In the genomic region with DNA sequence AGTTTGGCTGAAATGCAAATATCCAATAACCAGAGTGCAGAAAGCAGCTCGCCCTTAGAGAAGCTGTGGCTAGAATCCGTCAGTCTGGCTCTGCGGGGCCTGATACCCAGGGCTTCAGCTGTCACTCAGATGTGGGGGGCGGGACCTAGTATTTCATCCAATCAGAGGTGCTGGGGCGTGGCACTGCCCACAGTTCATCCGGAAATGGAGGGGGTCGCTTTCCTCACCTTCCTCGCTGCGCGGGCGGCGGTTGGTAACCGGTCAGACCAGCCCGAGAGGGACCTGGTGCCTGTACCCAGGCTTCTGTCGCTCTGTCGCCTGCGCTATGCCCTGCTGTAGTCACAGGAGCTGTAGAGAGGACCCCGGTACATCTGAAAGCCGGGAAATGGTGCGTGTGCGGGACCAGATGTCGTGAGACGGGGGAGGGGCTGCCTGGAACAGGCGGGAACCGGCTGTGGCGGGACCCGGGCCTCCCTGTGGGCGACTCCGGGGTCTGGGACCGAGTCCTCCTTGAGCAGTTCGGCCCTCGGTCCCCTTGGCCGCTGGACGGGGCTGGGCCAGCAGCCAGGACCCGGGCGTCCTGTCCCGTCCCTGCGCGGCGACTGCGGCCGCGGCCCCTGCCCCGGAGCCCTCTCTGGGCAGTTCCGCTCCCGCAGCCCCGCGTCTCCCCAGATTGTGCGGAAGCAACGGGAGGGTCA, we compare ENCODE assay signal across 1 cellular context.
TF ChIP-seq lines count a peak whose summit lies in the region.

A gene (plus strand): TSS at position 222 of the 698 bp plus-strand sequence. CDS start 104 bp downstream, at position 326.

TF ChIP-seq in HepG2, 621 proteins besides CTCF, POLR2A, EP300 and RAD21 (continued from another document and continues in another):
- TF ChIP-seq, protein P1, sequence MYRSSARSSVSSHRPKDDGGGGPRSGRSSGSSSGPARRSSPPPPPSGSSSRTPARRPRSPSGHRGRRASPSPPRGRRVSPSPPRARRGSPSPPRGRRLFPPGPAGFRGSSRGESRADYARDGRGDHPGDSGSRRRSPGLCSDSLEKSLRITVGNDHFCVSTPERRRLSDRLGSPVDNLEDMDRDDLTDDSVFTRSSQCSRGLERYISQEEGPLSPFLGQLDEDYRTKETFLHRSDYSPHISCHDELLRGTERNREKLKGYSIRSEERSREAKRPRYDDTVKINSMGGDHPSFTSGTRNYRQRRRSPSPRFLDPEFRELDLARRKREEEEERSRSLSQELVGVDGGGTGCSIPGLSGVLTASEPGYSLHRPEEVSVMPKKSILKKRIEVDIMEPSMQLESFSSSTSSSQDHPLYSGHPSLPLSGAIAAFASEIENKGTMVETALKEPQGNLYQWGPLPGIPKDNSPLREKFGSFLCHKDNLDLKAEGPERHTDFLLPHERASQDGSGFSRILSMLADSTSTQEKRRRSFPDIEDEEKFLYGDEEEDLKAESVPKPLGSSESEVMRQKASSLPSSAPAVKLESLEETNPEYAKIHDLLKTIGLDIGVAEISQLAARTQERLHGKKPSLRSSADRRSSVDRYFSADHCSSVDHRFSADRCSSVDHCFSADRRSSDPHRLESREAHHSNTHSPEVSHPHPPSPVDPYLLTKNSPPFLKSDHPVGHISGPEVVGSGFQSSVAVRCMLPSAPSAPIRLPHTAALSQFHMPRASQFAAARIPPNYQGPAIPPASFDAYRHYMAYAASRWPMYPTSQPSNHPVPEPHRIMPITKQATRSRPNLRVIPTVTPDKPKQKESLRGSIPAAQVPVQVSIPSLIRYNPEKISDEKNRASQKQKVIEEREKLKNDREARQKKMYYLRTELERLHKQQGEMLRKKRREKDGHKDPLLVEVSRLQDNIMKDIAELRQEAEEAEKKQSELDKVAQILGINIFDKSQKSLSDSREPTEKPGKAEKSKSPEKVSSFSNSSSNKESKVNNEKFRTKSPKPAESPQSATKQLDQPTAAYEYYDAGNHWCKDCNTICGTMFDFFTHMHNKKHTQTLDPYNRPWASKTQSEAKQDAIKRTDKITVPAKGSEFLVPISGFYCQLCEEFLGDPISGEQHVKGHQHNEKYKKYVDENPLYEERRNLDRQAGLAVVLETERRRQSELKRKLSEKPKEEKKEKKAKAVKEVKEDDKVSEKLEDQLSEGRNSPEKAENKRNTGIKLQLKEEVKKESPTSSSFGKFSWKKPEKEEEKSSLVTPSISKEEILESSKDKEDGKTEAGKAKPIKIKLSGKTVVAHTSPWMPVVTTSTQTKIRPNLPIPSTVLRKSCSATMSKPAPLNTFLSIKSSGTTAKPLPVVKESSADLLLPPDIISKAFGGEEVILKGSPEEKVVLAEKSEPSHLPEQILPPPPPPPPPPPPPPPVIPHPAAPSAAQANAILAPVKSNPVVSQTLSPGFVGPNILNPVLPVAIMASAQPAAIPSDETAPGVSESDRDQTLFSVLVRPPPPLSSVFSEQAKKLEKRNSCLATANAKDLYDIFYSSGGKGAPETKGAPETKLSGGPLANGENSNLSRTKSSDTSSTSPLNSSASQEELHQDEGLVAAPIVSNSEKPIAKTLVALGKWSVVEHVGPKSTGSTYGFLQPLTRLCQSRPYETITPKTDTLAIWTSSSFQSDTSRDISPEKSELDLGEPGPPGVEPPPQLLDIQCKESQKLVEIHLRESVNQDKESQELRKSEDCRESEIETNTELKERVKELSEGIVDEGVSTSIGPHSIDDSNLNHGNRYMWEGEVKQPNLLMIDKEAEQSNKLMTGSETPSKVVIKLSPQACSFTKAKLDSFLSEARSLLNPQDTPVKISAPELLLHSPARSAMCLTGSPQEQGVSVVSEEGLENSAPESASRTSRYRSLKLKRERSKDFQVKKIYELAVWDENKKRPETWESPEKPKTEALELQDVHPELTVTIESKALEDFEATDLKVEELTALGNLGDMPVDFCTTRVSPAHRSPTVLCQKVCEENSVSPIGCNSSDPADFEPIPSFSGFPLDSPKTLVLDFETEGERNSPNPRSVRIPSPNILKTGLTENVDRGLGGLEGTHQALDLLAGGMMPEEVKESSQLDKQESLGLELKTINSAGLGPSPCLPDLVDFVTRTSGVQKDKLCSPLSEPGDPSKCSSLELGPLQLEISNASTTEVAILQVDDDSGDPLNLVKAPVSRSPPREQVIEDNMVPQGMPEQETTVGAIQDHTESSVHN (CRISPR knock-in tag; IDR thresholded peaks at IDR 0.05): no peak
- peak; percentile 90 for TF ChIP-seq POLR2AphosphoS5 (IDR thresholded peaks at IDR 0.05; ENCODE audit: low read depth, low read length)
- TF ChIP-seq GZF1 (CRISPR knock-in tag; IDR thresholded peaks at IDR 0.05): no peak
- TF ChIP-seq U2AF1 (optimal IDR thresholded peaks at IDR 0.05; ENCODE audit: low read depth, low read length): no peak
- peak; percentile 42 for TF ChIP-seq CBX1 (IDR thresholded peaks at IDR 0.05; ENCODE audit: low read depth)
- TF ChIP-seq YY1 (IDR thresholded peaks at IDR 0.05; ENCODE audit: insufficient read depth, insufficient replicate concordance, low read depth, low read length): peak; percentile 70
- TF ChIP-seq ZNF766 (CRISPR knock-in tag; IDR thresholded peaks at IDR 0.05; ENCODE audit: borderline replicate concordance): 0 out of 2 replicates have a peak, but pooled peaks have one; percentile 31
- TF ChIP-seq THYN1 (CRISPR knock-in tag; IDR thresholded peaks at IDR 0.05; ENCODE audit: borderline replicate concordance, low read depth): no peak
- TF ChIP-seq ZSCAN9 (CRISPR knock-in tag; IDR thresholded peaks at IDR 0.05; ENCODE audit: borderline replicate concordance): 0 out of 2 replicates have a peak, but pooled peaks have one; percentile 47
- TF ChIP-seq TBX2 (CRISPR knock-in tag; IDR thresholded peaks at IDR 0.05; ENCODE audit: borderline replicate concordance): peak; percentile 75
- TF ChIP-seq XBP1 (CRISPR knock-in tag; IDR thresholded peaks at IDR 0.05): no peak
- TF ChIP-seq SALL1 (CRISPR knock-in tag; IDR thresholded peaks at IDR 0.05): peak; percentile 57
- TF ChIP-seq ZNF552 (CRISPR knock-in tag; IDR thresholded peaks at IDR 0.05; ENCODE audit: borderline replicate concordance): 0 out of 2 replicates have a peak, but pooled peaks have one; percentile 32
- TF ChIP-seq, protein P2, sequence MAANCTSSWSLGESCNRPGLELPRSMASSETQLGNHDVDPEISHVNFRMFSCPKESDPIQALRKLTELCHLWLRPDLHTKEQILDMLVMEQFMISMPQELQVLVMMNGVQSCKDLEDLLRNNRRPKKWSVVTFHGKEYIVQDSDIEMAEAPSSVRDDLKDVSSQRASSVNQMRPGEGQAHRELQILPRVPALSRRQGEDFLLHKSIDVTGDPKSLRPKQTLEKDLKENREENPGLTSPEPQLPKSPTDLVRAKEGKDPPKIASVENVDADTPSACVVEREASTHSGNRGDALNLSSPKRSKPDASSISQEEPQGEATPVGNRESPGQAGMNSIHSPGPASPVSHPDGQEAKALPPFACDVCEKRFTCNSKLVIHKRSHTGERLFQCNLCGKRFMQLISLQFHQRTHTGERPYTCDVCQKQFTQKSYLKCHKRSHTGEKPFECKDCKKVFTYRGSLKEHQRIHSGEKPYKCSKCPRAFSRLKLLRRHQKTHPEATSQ (CRISPR knock-in tag; IDR thresholded peaks at IDR 0.05; ENCODE audit: borderline replicate concordance): 0 out of 2 replicates have a peak, but pooled peaks have one; percentile 55
- TF ChIP-seq STAG1 (CRISPR knock-in tag; IDR thresholded peaks at IDR 0.05): no peak
- TF ChIP-seq, protein P3, sequence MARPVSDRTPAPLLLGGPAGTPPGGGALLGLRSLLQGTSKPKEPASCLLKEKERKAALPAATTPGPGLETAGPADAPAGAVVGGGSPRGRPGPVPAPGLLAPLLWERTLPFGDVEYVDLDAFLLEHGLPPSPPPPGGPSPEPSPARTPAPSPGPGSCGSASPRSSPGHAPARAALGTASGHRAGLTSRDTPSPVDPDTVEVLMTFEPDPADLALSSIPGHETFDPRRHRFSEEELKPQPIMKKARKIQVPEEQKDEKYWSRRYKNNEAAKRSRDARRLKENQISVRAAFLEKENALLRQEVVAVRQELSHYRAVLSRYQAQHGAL (CRISPR knock-in tag; IDR thresholded peaks at IDR 0.05; ENCODE audit: not compliant biosample characterization): no peak
- TF ChIP-seq, protein P4, sequence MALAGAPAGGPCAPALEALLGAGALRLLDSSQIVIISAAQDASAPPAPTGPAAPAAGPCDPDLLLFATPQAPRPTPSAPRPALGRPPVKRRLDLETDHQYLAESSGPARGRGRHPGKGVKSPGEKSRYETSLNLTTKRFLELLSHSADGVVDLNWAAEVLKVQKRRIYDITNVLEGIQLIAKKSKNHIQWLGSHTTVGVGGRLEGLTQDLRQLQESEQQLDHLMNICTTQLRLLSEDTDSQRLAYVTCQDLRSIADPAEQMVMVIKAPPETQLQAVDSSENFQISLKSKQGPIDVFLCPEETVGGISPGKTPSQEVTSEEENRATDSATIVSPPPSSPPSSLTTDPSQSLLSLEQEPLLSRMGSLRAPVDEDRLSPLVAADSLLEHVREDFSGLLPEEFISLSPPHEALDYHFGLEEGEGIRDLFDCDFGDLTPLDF (CRISPR knock-in tag; IDR thresholded peaks at IDR 0.05): no peak; the same call in 1 of the 2 replicates
- TF ChIP-seq NFIC (IDR thresholded peaks at IDR 0.05; ENCODE audit: low read length): no peak
- peak; percentile 72; the same call in 1 of the 2 replicates for TF ChIP-seq MTA1 (CRISPR knock-in tag; IDR thresholded peaks at IDR 0.05; ENCODE audit: borderline replicate concordance)
- TF ChIP-seq, protein P5, sequence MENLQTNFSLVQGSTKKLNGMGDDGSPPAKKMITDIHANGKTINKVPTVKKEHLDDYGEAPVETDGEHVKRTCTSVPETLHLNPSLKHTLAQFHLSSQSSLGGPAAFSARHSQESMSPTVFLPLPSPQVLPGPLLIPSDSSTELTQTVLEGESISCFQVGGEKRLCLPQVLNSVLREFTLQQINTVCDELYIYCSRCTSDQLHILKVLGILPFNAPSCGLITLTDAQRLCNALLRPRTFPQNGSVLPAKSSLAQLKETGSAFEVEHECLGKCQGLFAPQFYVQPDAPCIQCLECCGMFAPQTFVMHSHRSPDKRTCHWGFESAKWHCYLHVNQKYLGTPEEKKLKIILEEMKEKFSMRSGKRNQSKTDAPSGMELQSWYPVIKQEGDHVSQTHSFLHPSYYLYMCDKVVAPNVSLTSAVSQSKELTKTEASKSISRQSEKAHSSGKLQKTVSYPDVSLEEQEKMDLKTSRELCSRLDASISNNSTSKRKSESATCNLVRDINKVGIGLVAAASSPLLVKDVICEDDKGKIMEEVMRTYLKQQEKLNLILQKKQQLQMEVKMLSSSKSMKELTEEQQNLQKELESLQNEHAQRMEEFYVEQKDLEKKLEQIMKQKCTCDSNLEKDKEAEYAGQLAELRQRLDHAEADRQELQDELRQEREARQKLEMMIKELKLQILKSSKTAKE (CRISPR knock-in tag; IDR thresholded peaks at IDR 0.05; ENCODE audit: borderline replicate concordance): no peak
- no peak for TF ChIP-seq NR1H2 (CRISPR knock-in tag; IDR thresholded peaks at IDR 0.05; ENCODE audit: borderline replicate concordance, low read depth)
- TF ChIP-seq MXD4 (CRISPR knock-in tag; IDR thresholded peaks at IDR 0.05): peak; percentile 32; the same call in 1 of the 2 replicates
- TF ChIP-seq, protein P6, sequence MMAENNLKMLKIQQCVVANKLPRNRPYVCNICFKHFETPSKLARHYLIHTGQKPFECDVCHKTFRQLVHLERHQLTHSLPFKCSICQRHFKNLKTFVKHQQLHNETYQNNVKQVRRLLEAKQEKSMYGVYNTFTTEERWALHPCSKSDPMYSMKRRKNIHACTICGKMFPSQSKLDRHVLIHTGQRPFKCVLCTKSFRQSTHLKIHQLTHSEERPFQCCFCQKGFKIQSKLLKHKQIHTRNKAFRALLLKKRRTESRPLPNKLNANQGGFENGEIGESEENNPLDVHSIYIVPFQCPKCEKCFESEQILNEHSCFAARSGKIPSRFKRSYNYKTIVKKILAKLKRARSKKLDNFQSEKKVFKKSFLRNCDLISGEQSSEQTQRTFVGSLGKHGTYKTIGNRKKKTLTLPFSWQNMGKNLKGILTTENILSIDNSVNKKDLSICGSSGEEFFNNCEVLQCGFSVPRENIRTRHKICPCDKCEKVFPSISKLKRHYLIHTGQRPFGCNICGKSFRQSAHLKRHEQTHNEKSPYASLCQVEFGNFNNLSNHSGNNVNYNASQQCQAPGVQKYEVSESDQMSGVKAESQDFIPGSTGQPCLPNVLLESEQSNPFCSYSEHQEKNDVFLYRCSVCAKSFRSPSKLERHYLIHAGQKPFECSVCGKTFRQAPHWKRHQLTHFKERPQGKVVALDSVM (CRISPR knock-in tag; IDR thresholded peaks at IDR 0.05): no peak; the same call in 1 of the 2 replicates
- TF ChIP-seq, protein P7, sequence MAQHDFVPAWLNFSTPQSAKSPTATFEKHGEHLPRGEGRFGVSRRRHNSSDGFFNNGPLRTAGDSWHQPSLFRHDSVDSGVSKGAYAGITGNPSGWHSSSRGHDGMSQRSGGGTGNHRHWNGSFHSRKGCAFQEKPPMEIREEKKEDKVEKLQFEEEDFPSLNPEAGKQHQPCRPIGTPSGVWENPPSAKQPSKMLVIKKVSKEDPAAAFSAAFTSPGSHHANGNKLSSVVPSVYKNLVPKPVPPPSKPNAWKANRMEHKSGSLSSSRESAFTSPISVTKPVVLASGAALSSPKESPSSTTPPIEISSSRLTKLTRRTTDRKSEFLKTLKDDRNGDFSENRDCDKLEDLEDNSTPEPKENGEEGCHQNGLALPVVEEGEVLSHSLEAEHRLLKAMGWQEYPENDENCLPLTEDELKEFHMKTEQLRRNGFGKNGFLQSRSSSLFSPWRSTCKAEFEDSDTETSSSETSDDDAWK (CRISPR knock-in tag; IDR thresholded peaks at IDR 0.05): no peak
- TF ChIP-seq ZNF563 (CRISPR knock-in tag; IDR thresholded peaks at IDR 0.05): peak; percentile 82; the same call in 1 of the 2 replicates
- TF ChIP-seq IRX3 (CRISPR knock-in tag; IDR thresholded peaks at IDR 0.05; ENCODE audit: borderline replicate concordance, low read depth): no peak
- no peak for TF ChIP-seq ZNF34 (CRISPR knock-in tag; IDR thresholded peaks at IDR 0.05; ENCODE audit: borderline replicate concordance)
- TF ChIP-seq, protein P8, sequence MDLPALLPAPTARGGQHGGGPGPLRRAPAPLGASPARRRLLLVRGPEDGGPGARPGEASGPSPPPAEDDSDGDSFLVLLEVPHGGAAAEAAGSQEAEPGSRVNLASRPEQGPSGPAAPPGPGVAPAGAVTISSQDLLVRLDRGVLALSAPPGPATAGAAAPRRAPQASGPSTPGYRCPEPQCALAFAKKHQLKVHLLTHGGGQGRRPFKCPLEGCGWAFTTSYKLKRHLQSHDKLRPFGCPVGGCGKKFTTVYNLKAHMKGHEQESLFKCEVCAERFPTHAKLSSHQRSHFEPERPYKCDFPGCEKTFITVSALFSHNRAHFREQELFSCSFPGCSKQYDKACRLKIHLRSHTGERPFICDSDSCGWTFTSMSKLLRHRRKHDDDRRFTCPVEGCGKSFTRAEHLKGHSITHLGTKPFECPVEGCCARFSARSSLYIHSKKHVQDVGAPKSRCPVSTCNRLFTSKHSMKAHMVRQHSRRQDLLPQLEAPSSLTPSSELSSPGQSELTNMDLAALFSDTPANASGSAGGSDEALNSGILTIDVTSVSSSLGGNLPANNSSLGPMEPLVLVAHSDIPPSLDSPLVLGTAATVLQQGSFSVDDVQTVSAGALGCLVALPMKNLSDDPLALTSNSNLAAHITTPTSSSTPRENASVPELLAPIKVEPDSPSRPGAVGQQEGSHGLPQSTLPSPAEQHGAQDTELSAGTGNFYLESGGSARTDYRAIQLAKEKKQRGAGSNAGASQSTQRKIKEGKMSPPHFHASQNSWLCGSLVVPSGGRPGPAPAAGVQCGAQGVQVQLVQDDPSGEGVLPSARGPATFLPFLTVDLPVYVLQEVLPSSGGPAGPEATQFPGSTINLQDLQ (CRISPR knock-in tag; IDR thresholded peaks at IDR 0.05): 0 out of 2 replicates have a peak, but pooled peaks have one; percentile 55
- 0 out of 2 replicates have a peak, but pooled peaks have one; percentile 4 for TF ChIP-seq RCOR2 (CRISPR knock-in tag; IDR thresholded peaks at IDR 0.05)
- TF ChIP-seq GABPA (IDR thresholded peaks at IDR 0.05; ENCODE audit: low read depth, low read length): peak; percentile 64
- peak; percentile 87 for TF ChIP-seq GABPA (CRISPR knock-in tag; IDR thresholded peaks at IDR 0.05; ENCODE audit: low read depth)
- no peak for TF ChIP-seq PAF1 (CRISPR knock-in tag; IDR thresholded peaks at IDR 0.05)
- no peak for TF ChIP-seq MED13 (CRISPR knock-in tag; IDR thresholded peaks at IDR 0.05)
- TF ChIP-seq ZNF749 (CRISPR knock-in tag; IDR thresholded peaks at IDR 0.05; ENCODE audit: borderline replicate concordance): peak; percentile 95
- TF ChIP-seq ZNF224 (CRISPR knock-in tag; IDR thresholded peaks at IDR 0.05): no peak; the same call in none of the 2 replicates
